In genomic region chr3:158279584-158279983, GRCh38 we compare ENCODE assay signal across 19 cellular contexts.
"Had no signal": no experiment of that assay in that cellular context is flagged by ENCODE, and none has a peak within 500 bp of the region (broad histone marks: within the 10 kb centered on the region; RNA-seq: fewer than 3 reads in every experiment).

No MANE protein-coding gene starts in this region.

- H3K36me3 ChIP-seq: colonic mucosa, neutrophil had no signal

- H3K27me3 ChIP-seq: colonic mucosa, foreskin keratinocyte, neutrophil, testis had no signal

- ATAC-seq: foreskin keratinocyte; left lobe of liver; mucosa of descending colon; naive thymus-derived CD8-positive, alpha-beta T cell; stimulated activated naive CD8-positive, alpha-beta T cell treated with anti-CD3 and anti-CD28 coated beads, Interleukin-15, amount 100 ng/mL, for 72 hours; WTC11 had no signal

- H3K4me3 ChIP-seq: colonic mucosa, mucosa of descending colon, testis had no signal

- DNase-seq: activated CD4-positive, alpha-beta T cell treated with anti-CD3 and anti-CD28 coated beads, Interleukin-2, amount 10 ng/mL, durations not matched to agents 24 days and 14 days; activated naive CD4-positive, alpha-beta T cell treated with anti-CD3 and anti-CD28 coated beads, Interleukin-2, amount 50 U/mL, for 16 hours; activated T-cell treated with anti-CD3 and anti-CD28 coated beads for 4 hours; caudate nucleus; colonic mucosa; foreskin keratinocyte; head of caudate nucleus; mammary epithelial cell; mucosa of descending colon; naive thymus-derived CD8-positive, alpha-beta T cell; retina; stimulated activated CD4-positive, alpha-beta T cell treated with anti-CD3 and anti-CD28 coated beads, Interleukin-4, amount 100 ng/mL, for 1 hour; stimulated activated naive CD8-positive, alpha-beta T cell treated with anti-CD3 and anti-CD28 coated beads, Interleukin-15, amount 100 ng/mL, for 72 hours; testis had no signal

- H3K4me1 ChIP-seq: colonic mucosa, foreskin keratinocyte, testis had no signal

- H3K27ac ChIP-seq: colonic mucosa, foreskin keratinocyte, neutrophil, testis had no signal

- H3K9me3 ChIP-seq: colonic mucosa, mucosa of descending colon, neutrophil, testis had no signal

- FAIRE-seq: endothelial cell of umbilical vein, islet of Langerhans had no signal
